In genomic region chr6:134389658-134390057, GRCh38 we compare ENCODE assay signal across 13 cellular contexts.
DNase-seq lines count a peak whose midpoint lies in the region; ATAC-seq, FAIRE-seq and TF ChIP-seq lines count a peak whose summit lies in the region.
"Had no signal": no experiment of that assay in that cellular context is flagged by ENCODE, and none has a peak within 500 bp of the region (broad histone marks: within the 10 kb centered on the region; RNA-seq: fewer than 3 reads in every experiment).

No MANE protein-coding gene starts in this region.

- no peaks in the 10 kb centered on the region for H3K9me3 Mint-ChIP-seq in immature natural killer cell
- H3K9me3 Mint-ChIP-seq: IgD-negative memory B cell had no signal

- no peak overlapping the region for H3K4me3 ChIP-seq in BLaER1 treated with 17β-estradiol and CSF1 and Interleukin-3, amounts not matched to agents 10 nM and 100 nM
- H3K4me3 ChIP-seq in HL-60 (replicated peaks; ENCODE audit: insufficient read depth, low read length): no peak overlapping the region
- no peak overlapping the region for H3K4me3 ChIP-seq in body of pancreas
- no peak overlapping the region for H3K4me3 ChIP-seq in pancreas

- no peak overlapping the region for H3K4me3 Mint-ChIP-seq in immature natural killer cell
- H3K4me3 Mint-ChIP-seq: B cell; CD8-positive, alpha-beta memory T cell; IgD-negative memory B cell had no signal

- TF ChIP-seq CTCF in HL-60 (IDR thresholded peaks at IDR 0.05; ENCODE audit: insufficient read depth, low read length): no peak
- TF ChIP-seq CTCF in body of pancreas (IDR thresholded peaks at IDR 0.05): no peak
- TF ChIP-seq CTCF in pancreas (IDR thresholded peaks at IDR 0.05): no peak

- intact Hi-C loops in body of pancreas (cut with DNase I): no loop called here
- intact Hi-C loops in pancreas (cut with DNase I): no loop called here

- TF ChIP-seq POLR2A in body of pancreas (IDR thresholded peaks at IDR 0.05): no peak

- no peaks in the 10 kb centered on the region for H3K36me3 Mint-ChIP-seq in immature natural killer cell
- H3K36me3 Mint-ChIP-seq: CD8-positive, alpha-beta memory T cell; IgD-negative memory B cell had no signal

- no peaks in the 10 kb centered on the region for H3K4me1 Mint-ChIP-seq in immature natural killer cell
- H3K4me1 Mint-ChIP-seq: CD8-positive, alpha-beta memory T cell had no signal

- peaks cover 3 to 16% (median 7%) of the 10 kb centered on the region in 11 experiments; a peak in 11 of 22 replicates for H3K9me3 ChIP-seq in BLaER1 treated with 17β-estradiol and CSF1 and Interleukin-3, amounts not matched to agents 10 nM and 100 nM (replicated peaks in 1 of 11)
- H3K9me3 ChIP-seq in body of pancreas: no peaks in the 10 kb centered on the region
- no peaks in the 10 kb centered on the region for H3K9me3 ChIP-seq in pancreas
- H3K9me3 ChIP-seq: Caco-2 had no signal

- H3K9ac ChIP-seq in BLaER1 treated with 17β-estradiol and CSF1 and Interleukin-3, amounts not matched to agents 10 nM and 100 nM: peak overlapping the region in 5 of 11 experiments; percentile 32 to 60 (median 40); a peak in 8 of 22 replicates

- peak overlapping the region; percentile 3 to 71 (median 49); a peak in 19 of 22 replicates for H3K4me2 ChIP-seq in BLaER1 treated with 17β-estradiol and CSF1 and Interleukin-3, amounts not matched to agents 10 nM and 100 nM

- no peaks in the 10 kb centered on the region for H4K20me1 ChIP-seq in BLaER1 treated with 17β-estradiol and CSF1 and Interleukin-3, amounts not matched to agents 10 nM and 100 nM

- ATAC-seq in body of pancreas (peak; percentile 52), pancreas (peak; percentile 53 to 86 (median 62))

- no peaks in the 10 kb centered on the region for H3K36me3 ChIP-seq in BLaER1 treated with 17β-estradiol and CSF1 and Interleukin-3, amounts not matched to agents 10 nM and 100 nM
- H3K36me3 ChIP-seq in body of pancreas (replicated peaks in 1 of 2; ENCODE audit: insufficient read depth in 1 of 2, low read depth in 2 of 2) (no peaks in the 10 kb centered on the region), pancreas (no peaks in the 10 kb centered on the region)

- 62% methylated on average over 3 of the region's 3 CpGs for WGBS in body of pancreas, 2 donors
- 60 to 61% methylated on average over 3 of the region's 3 CpGs for WGBS in pancreas, 2 donors

- H3K27me3 Mint-ChIP-seq in immature natural killer cell (ENCODE audit: low read depth in 3 of 3): peaks cover 0 to 2% (median 2%) of the 10 kb centered on the region in 3 donors
- H3K27me3 Mint-ChIP-seq: B cell; CD8-positive, alpha-beta memory T cell; IgD-negative memory B cell had no signal

- no peak overlapping the region for H3K27ac Mint-ChIP-seq in immature natural killer cell
- H3K27ac Mint-ChIP-seq: B cell; CD8-positive, alpha-beta memory T cell; IgD-negative memory B cell had no signal

- DNase-seq in HL-60 (ENCODE audit: low read depth in 1 of 2, low spot score in 1 of 2) (no peak), body of pancreas (peak; percentile 24 to 55 (median 48)), pancreas (peak in 3 of 6 donors; percentile 39 to 57 (median 52)), immature natural killer cell (no peak)
- no peak for DNase-seq in activated naive CD4-positive, alpha-beta T cell treated with anti-CD3 and anti-CD28 coated beads, Interleukin-2, amount 50 U/mL, for 16 hours
- no peak for DNase-seq in stimulated activated naive CD4-positive, alpha-beta T cell treated with Interleukin-2 at 50 U/mL for 16 hours (lab: John Stamatoyannopoulos, UW)
- DNase-seq: Caco-2; CD8-positive, alpha-beta memory T cell had no signal

- H3K4me1 ChIP-seq in BLaER1 treated with 17β-estradiol and CSF1 and Interleukin-3, amounts not matched to agents 10 nM and 100 nM: peaks cover 13 to 69% (median 16%) of the 10 kb centered on the region in 10 experiments; a peak in 19 of 20 replicates
- peaks cover 5% of the 10 kb centered on the region for H3K4me1 ChIP-seq in body of pancreas
- peaks cover 0 to 6% (median 0%) of the 10 kb centered on the region in 3 donors for H3K4me1 ChIP-seq in pancreas
- H3K4me1 ChIP-seq: Caco-2 had no signal

- H3K27me3 ChIP-seq in BLaER1 treated with 17β-estradiol and CSF1 and Interleukin-3, amounts not matched to agents 10 nM and 100 nM: no peaks in the 10 kb centered on the region
- H3K27me3 ChIP-seq in HL-60 (ENCODE audit: insufficient read depth, poor library complexity, severe bottlenecking) (no peaks in the 10 kb centered on the region), body of pancreas (no peaks in the 10 kb centered on the region), pancreas (no peaks in the 10 kb centered on the region)

- no peak for FAIRE-seq in pancreas (lab: Jason Lieb, UNC)
- FAIRE-seq: A204.1, H54 had no signal

- H3K27ac ChIP-seq in BLaER1 treated with 17β-estradiol and CSF1 and Interleukin-3, amounts not matched to agents 10 nM and 100 nM: peak overlapping the region; percentile 49 to 88 (median 72)
- 0 out of 2 replicates have a peak overlapping the region, but pooled peaks have one; percentile 17 for H3K27ac ChIP-seq in HL-60 (replicated peaks)
- H3K27ac ChIP-seq in body of pancreas: peak overlapping the region in 1 of 4 donors; percentile 39
- peak overlapping the region in 1 of 4 donors; percentile 7 for H3K27ac ChIP-seq in pancreas

Comparison
In these comparisons a context has a peak if more than half of its experiments do, and no peak if none do; other contexts are left out.
1. DNase-seq: peak in body of pancreas (4 of 4); none in HL-60 (0 of 2), activated naive CD4-positive, alpha-beta T cell treated with anti-CD3 and anti-CD28 coated beads, Interleukin-2, amount 50 U/mL, for 16 hours (single experiment), stimulated activated naive CD4-positive, alpha-beta T cell treated with Interleukin-2 at 50 U/mL for 16 hours (single experiment) and immature natural killer cell (0 of 3).